ENCODE assay signal across 28 cellular contexts in the genomic region with DNA sequence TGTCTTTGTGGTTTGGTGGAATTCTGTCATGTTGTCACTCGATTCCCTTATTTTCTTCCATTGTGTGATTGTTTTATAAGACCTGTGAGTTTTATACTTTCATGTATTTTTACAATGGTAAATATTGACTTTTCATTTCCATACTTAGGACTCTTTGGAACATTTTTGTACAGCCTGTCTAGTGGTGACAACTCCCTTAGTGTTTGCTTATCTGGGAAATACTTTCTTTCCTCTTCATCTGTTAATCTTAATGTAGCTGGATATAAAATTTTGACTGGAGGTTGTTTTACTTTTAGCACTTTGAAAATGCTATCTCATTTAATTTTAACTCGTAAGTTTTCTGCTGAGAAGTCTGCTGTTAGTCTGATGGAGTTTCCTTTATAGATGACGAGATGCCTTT.
"Had no signal": no experiment of that assay in that cellular context is flagged by ENCODE, and none has a peak within 500 bp of the region (broad histone marks: within the 10 kb centered on the region; RNA-seq: fewer than 3 reads in every experiment).

No MANE protein-coding gene starts in this region.

- H3K4me1 ChIP-seq: colonic mucosa, esophagus muscularis mucosa, esophagus squamous epithelium, foreskin keratinocyte, gastrocnemius medialis, gastroesophageal sphincter, heart left ventricle, heart right ventricle had no signal

- H3K27ac Mint-ChIP-seq: dendritic cell treated with granulocyte-macrophage colony-stimulating factor and Interleukin-4, amounts not matched to agents 40 ng/mL and 50 ng/mL, for 4 days; effector memory CD8-positive, alpha-beta T cell had no signal

- H3K27me3 ChIP-seq: colonic mucosa, dorsolateral prefrontal cortex, esophagus muscularis mucosa, esophagus squamous epithelium, foreskin keratinocyte, gastrocnemius medialis, gastroesophageal sphincter, heart left ventricle, heart right ventricle had no signal

- H3K4me3 Mint-ChIP-seq: dendritic cell treated with granulocyte-macrophage colony-stimulating factor and Interleukin-4, amounts not matched to agents 40 ng/mL and 50 ng/mL, for 4 days; effector memory CD8-positive, alpha-beta T cell had no signal

- ATAC-seq: effector memory CD8-positive, alpha-beta T cell; esophagus mucosa; foreskin keratinocyte; gastrocnemius medialis; gastroesophageal sphincter; heart left ventricle; heart right ventricle had no signal

- H3K4me3 ChIP-seq: colonic mucosa, coronary artery, dorsolateral prefrontal cortex, esophagus muscularis mucosa, esophagus squamous epithelium, gastrocnemius medialis, gastroesophageal sphincter, heart left ventricle, heart right ventricle had no signal

- FAIRE-seq: colon, endometrium, endothelial cell of umbilical vein, frontal cortex had no signal

- H3K27ac ChIP-seq: colonic mucosa, coronary artery, dorsolateral prefrontal cortex, epithelial cell of prostate, esophagus muscularis mucosa, esophagus squamous epithelium, foreskin keratinocyte, gastrocnemius medialis, gastroesophageal sphincter, heart left ventricle, heart right ventricle had no signal

- H3K9me3 ChIP-seq: colonic mucosa had no signal

- H3K36me3 ChIP-seq: colonic mucosa, esophagus muscularis mucosa, esophagus squamous epithelium, gastrocnemius medialis, gastroesophageal sphincter, heart left ventricle, heart right ventricle had no signal

- H3K27me3 Mint-ChIP-seq: dendritic cell treated with granulocyte-macrophage colony-stimulating factor and Interleukin-4, amounts not matched to agents 40 ng/mL and 50 ng/mL, for 4 days; effector memory CD8-positive, alpha-beta T cell had no signal

- DNase-seq: colonic mucosa; cortex of kidney; dermis blood vessel endothelial cell; dorsolateral prefrontal cortex; effector CD4-positive, alpha-beta T cell; effector CD8-positive, alpha-beta T cell; effector memory CD4-positive, alpha-beta T cell; effector memory CD8-positive, alpha-beta T cell; erythroblast; esophagus squamous epithelium; foreskin fibroblast; foreskin keratinocyte; foreskin melanocyte; gastrocnemius medialis; glutamatergic neuron; head of caudate nucleus; heart left ventricle; heart right ventricle had no signal
